Comparison of ENCODE assay signal across 24 cellular contexts in genomic region chr14:79320561-79320960, GRCh38.
DNase-seq lines count a peak whose midpoint lies in the region; ATAC-seq, FAIRE-seq and TF ChIP-seq lines count a peak whose summit lies in the region.
"Had no signal": no experiment of that assay in that cellular context is flagged by ENCODE, and none has a peak within 500 bp of the region (broad histone marks: within the 10 kb centered on the region; RNA-seq: fewer than 3 reads in every experiment).

No MANE protein-coding gene starts in this region.

- H3K4me3 ChIP-seq in DND-41 (ENCODE audit: low read depth in 1 of 2, low read length in 2 of 2) = no peak overlapping the region
- no peak overlapping the region for H3K4me3 ChIP-seq in Jurkat, Clone E6-1 (ENCODE audit: low read length)
- H3K4me3 ChIP-seq in GM12878 = no peak overlapping the region
- H3K4me3 ChIP-seq: BLaER1 treated with 17β-estradiol and CSF1 and Interleukin-3, amounts not matched to agents 10 nM and 100 nM had no signal

- no peak overlapping the region for H3K4me3 Mint-ChIP-seq in MCF 10A (ENCODE audit: unreplicated experiment)
- H3K4me3 Mint-ChIP-seq: CD4-positive, alpha-beta T cell; CD8-positive, alpha-beta T cell had no signal

- in situ Hi-C loops in GM12878 (cut with MboI) = no loop called here

- TF ChIP-seq CTCF in DND-41 (IDR thresholded peaks at IDR 0.05; ENCODE audit: borderline replicate concordance, extremely low read depth, low read length, poor library complexity, severe bottlenecking) (no peak), GM12878 (IDR thresholded peaks at IDR 0.05 in 2 of 3, conservative IDR thresholded peaks at IDR 0.05 in 1 of 3; ENCODE audit: control insufficient read depth in 2 of 3, extremely low read depth in 1 of 3, insufficient read depth in 1 of 3, low read depth in 3 of 3, low read length in 3 of 3) (no peak), MCF 10A (IDR thresholded peaks at IDR 0.05; ENCODE audit: unreplicated experiment) (no peak)

- H4K20me1 ChIP-seq in DND-41 (ENCODE audit: insufficient read depth, low read length) (no peaks in the 10 kb centered on the region), GM12878 (ENCODE audit: control insufficient read depth, insufficient read depth) (no peaks in the 10 kb centered on the region)
- H4K20me1 ChIP-seq: BLaER1 treated with 17β-estradiol and CSF1 and Interleukin-3, amounts not matched to agents 10 nM and 100 nM had no signal

- no peak for TF ChIP-seq RAD21 in GM12878 (IDR thresholded peaks at IDR 0.05; ENCODE audit: insufficient read depth, low read depth, low read length)

- H3K4me1 ChIP-seq in DND-41 (ENCODE audit: insufficient read depth, low read length) (no peaks in the 10 kb centered on the region), GM12878 (ENCODE audit: control insufficient read depth, insufficient read depth, low read length) (no peaks in the 10 kb centered on the region)
- H3K4me1 ChIP-seq: BE2C had no signal

- DNase-seq in DND-41 = no peak
- peak; percentile 2 for DNase-seq in Jurkat, Clone E6-1 (ENCODE audit: low read depth, low spot score)
- DNase-seq in GM12878 (ENCODE audit: low read depth, low spot score) = peak; percentile 11
- no peak for DNase-seq in NCI-H774 (lab: John Stamatoyannopoulos, UW)
- no peak for DNase-seq in MCF 10A (ENCODE audit: unreplicated experiment)
- no peak for DNase-seq in NCI-H1436 treated with DMSO at 0.1 percent for 48 hours (lab: John Stamatoyannopoulos, UW)
- DNase-seq: 8988T; ACHN; BE2C; Caco-2; Calu3; CD4-positive, alpha-beta T cell; CD8-positive, alpha-beta T cell; DMS79 treated with DMSO at 0.1 percent for 48 hours; EL; GF-D8 had no signal

- ATAC-seq in DND-41 (ENCODE audit: insufficient read depth, low read depth) (peak; percentile 64), GM12878 (no peak), HG03520 (IDR thresholded peaks at IDR 0.05; ENCODE audit: unreplicated experiment) (no peak)
- ATAC-seq: CD8-positive, alpha-beta T cell had no signal

- intact Hi-C loops in GM12878 (cut with micrococcal nuclease; ENCODE audit: unreplicated experiment) (no loop called here), MCF 10A (cut with micrococcal nuclease) (no loop called here)

- 0% methylated on average over 1 of the region's 1 CpG for WGBS in GM12878 (ENCODE audit: insufficient coverage, insufficient replicate concordance, low lambda C conversion rate, missing lambda C conversion rate)

- no peak for TF ChIP-seq POLR2A in GM12878 (IDR thresholded peaks at IDR 0.05; ENCODE audit: low read depth, low read length)

- no peaks in the 10 kb centered on the region for H3K36me3 ChIP-seq in DND-41 (ENCODE audit: insufficient read depth, low read length)
- H3K36me3 ChIP-seq in GM12878 (ENCODE audit: control insufficient read depth in 2 of 2, insufficient read depth in 2 of 2, low read length in 1 of 2) = no peaks in the 10 kb centered on the region
- H3K36me3 ChIP-seq: BE2C; BLaER1 treated with 17β-estradiol and CSF1 and Interleukin-3, amounts not matched to agents 10 nM and 100 nM had no signal

- no peaks in the 10 kb centered on the region for H3K27me3 ChIP-seq in DND-41 (ENCODE audit: insufficient read depth, low read length, poor library complexity)
- H3K27me3 ChIP-seq in GM12878 (replicated peaks in 1 of 2; ENCODE audit: control insufficient read depth in 2 of 2, insufficient read depth in 2 of 2, low read length in 1 of 2) = no peaks in the 10 kb centered on the region
- H3K27me3 ChIP-seq: BE2C had no signal

- CTCF ChIA-PET in GM12878 (lab: Yijun Ruan, JAX) (no interaction called here), MCF 10A (lab: Yijun Ruan, JAX) (no interaction called here)

- no peak overlapping the region for H3K27ac ChIP-seq in DND-41 (ENCODE audit: low read length)
- H3K27ac ChIP-seq in GM12878 (ENCODE audit: control insufficient read depth, insufficient read depth) = no peak overlapping the region
- H3K27ac ChIP-seq: BLaER1 treated with 17β-estradiol and CSF1 and Interleukin-3, amounts not matched to agents 10 nM and 100 nM; C4-2B had no signal

- H3K4me2 ChIP-seq in DND-41 (ENCODE audit: insufficient read depth, low read length) (no peak overlapping the region), GM12878 (ENCODE audit: control insufficient read depth, insufficient read depth) (no peak overlapping the region)

- H3K4me1 Mint-ChIP-seq in MCF 10A (ENCODE audit: insufficient read depth, unreplicated experiment) = no peaks in the 10 kb centered on the region

- H2AFZ ChIP-seq in DND-41 (ENCODE audit: low read depth, low read length) = no peak overlapping the region
- H2AFZ ChIP-seq in GM12878 (ENCODE audit: control insufficient read depth, low read depth, low read length) = no peak overlapping the region

- POLR2A ChIA-PET in GM12878 (lab: Charles Lee) = no interaction called here
- POLR2A ChIA-PET in MCF 10A (lab: Yijun Ruan, JAX) = no interaction called here

- peak; percentile 52 for FAIRE-seq in GM12878 (lab: Jason Lieb, UNC)
- FAIRE-seq: A204.1, G401.6, GM12892, GM18507, GM19239 had no signal

- RAD21 ChIA-PET in GM12878 (lab: Charles Lee; ENCODE audit: unreplicated experiment) = no interaction called here

- no peak overlapping the region for H3K27ac Mint-ChIP-seq in MCF 10A (ENCODE audit: low read depth, unreplicated experiment)
- H3K27ac Mint-ChIP-seq: CD4-positive, alpha-beta T cell; CD8-positive, alpha-beta T cell had no signal

- TF ChIP-seq EP300 in GM12878 (IDR thresholded peaks at IDR 0.05; ENCODE audit: borderline replicate concordance in 1 of 2, control insufficient read depth in 1 of 2, low read depth in 2 of 2, low read length in 2 of 2) = no peak

- BruUV-seq in GM12878 (replicated peaks; lab: Mats Ljungman, UMichigan) (no TSS peak), MCF 10A (replicated peaks; lab: Mats Ljungman, UMichigan) (no TSS peak)

- SMC1A ChIA-PET in GM12878 (lab: Charles Lee; ENCODE audit: uncharacterized antibody, unreplicated experiment) = interaction anchor here (0.6 kb wide), 1 partner anchor 1200 kb away, joined by 5 read pairs; no protein-coding TSS in a partner anchor

- H3K9me3 ChIP-seq in DND-41 (ENCODE audit: insufficient read depth, low read length, severe bottlenecking) (no peaks in the 10 kb centered on the region), GM12878 (replicated peaks; ENCODE audit: control insufficient read depth, insufficient read depth, low read length) (no peaks in the 10 kb centered on the region)
- H3K9me3 ChIP-seq: BE2C; BLaER1 treated with 17β-estradiol and CSF1 and Interleukin-3, amounts not matched to agents 10 nM and 100 nM; Caco-2 had no signal

- no peaks in the 10 kb centered on the region for H3K9me3 Mint-ChIP-seq in MCF 10A (ENCODE audit: unreplicated experiment)
- H3K9me3 Mint-ChIP-seq: CD8-positive, alpha-beta T cell had no signal

- H3K9ac ChIP-seq in DND-41 (ENCODE audit: low read depth, low read length) (no peak overlapping the region), GM12878 (ENCODE audit: control insufficient read depth, insufficient read depth, low read length) (no peak overlapping the region)
- H3K9ac ChIP-seq: BLaER1 treated with 17β-estradiol and CSF1 and Interleukin-3, amounts not matched to agents 10 nM and 100 nM had no signal

- H3K27me3 Mint-ChIP-seq in MCF 10A (ENCODE audit: insufficient read depth, unreplicated experiment) = peaks cover 7% of the 10 kb centered on the region
- H3K27me3 Mint-ChIP-seq: CD4-positive, alpha-beta T cell had no signal

- H3K36me3 Mint-ChIP-seq in MCF 10A (ENCODE audit: insufficient read depth, unreplicated experiment) = no peaks in the 10 kb centered on the region
- H3K36me3 Mint-ChIP-seq: CD8-positive, alpha-beta T cell had no signal

- H3K79me2 ChIP-seq in DND-41 (ENCODE audit: insufficient read depth, low read length) = no peaks in the 10 kb centered on the region
- no peaks in the 10 kb centered on the region for H3K79me2 ChIP-seq in GM12878 (ENCODE audit: control insufficient read depth, insufficient read depth, low read length)

TF ChIP-seq in GM12878, 131 proteins besides CTCF, POLR2A, EP300 and RAD21:
- TF ChIP-seq RUNX3 (IDR thresholded peaks at IDR 0.05; ENCODE audit: low read length) (peak; percentile 45; the same call in 1 of the 2 replicates), MYC (IDR thresholded peaks at IDR 0.05; ENCODE audit: insufficient read depth, insufficient read length, insufficient replicate concordance, low read length, severe bottlenecking) (no peak)

Comparison
In these comparisons a context has a peak if more than half of its experiments do, and no peak if none do; other contexts are left out.
1. DNase-seq: peak in Jurkat, Clone E6-1 (single experiment) and GM12878 (single experiment); none in DND-41 (single experiment), NCI-H774 (single experiment), MCF 10A (single experiment) and NCI-H1436 treated with DMSO at 0.1 percent for 48 hours (single experiment).